7 cellular contexts compared by ENCODE assay signal in genomic region chr7:149355035-149355389, GRCh38.
DNase-seq lines count a peak whose midpoint lies in the region; ATAC-seq and TF ChIP-seq lines count a peak whose summit lies in the region.
"Not testable (repeated sequence)": the region's sequence is repeated elsewhere in the genome, so short reads cannot be mapped to it uniquely, and the experiment has no call there.

No MANE protein-coding gene starts in this region.

- not testable (repeated sequence) for H3K4ac ChIP-seq in H9 (ENCODE audit: low read depth, low read length)

- not testable (repeated sequence) for H3K79me1 ChIP-seq in H9 (ENCODE audit: insufficient read depth, low read depth, low read length, poor library complexity, severe bottlenecking)

- H3K27ac ChIP-seq in C4-2B (0 out of 2 replicates have a peak overlapping the region, but pooled peaks have one; percentile 1), PC-9 (peak overlapping the region; percentile 58)
- not testable (repeated sequence) for H3K27ac ChIP-seq in H9 (ENCODE audit: insufficient read length, low read depth, low read length)

- H3K9me3 Mint-ChIP-seq in H9 (peaks cover 12 to 14% of the 10 kb centered on the region in 2 experiments), WTC11 (peaks cover 30% of the 10 kb centered on the region)
- H3K9me3 Mint-ChIP-seq in HFFc6, type B pancreatic cell: not testable (repeated sequence)

- intact Hi-C loops in PC-9 (cut with micrococcal nuclease; ENCODE audit: unreplicated experiment), result loop anchor here (1.0 to 5.0 kb wide), 7 partner anchors 14 to 208 kb away; partner anchors contain the start of genes ZNF398, ZNF746 and ZNF783

- H3K4me3 Mint-ChIP-seq in H9, result peak overlapping the region in 1 of 2 experiments; percentile 79; a peak in 1 of 5 replicates
- H3K4me3 Mint-ChIP-seq in HFFc6, type B pancreatic cell: not testable (repeated sequence)
- peak overlapping the region; percentile 72 for H3K4me3 Mint-ChIP-seq in WTC11

- H3K23ac ChIP-seq in H9 (ENCODE audit: insufficient read length, low read depth, low read length), result not testable (repeated sequence)

- H3K4me3 ChIP-seq in PC-9 (peak overlapping the region; percentile 23; the same call in 1 of the 2 replicates), iPS-15b (ENCODE audit: low read depth, low read length) (peak overlapping the region; percentile 62)

- H3F3A ChIP-seq in PC-9 (ENCODE audit: insufficient read depth, low read depth), result peaks cover 27% of the 10 kb centered on the region

- ATAC-seq in WTC11, result not testable (repeated sequence)

- DNase-seq in H9; WTC11 (ENCODE audit: low spot score); type B pancreatic cell (ENCODE audit: extremely low spot score, unreplicated experiment): not testable (repeated sequence)
- DNase-seq in HFFc6 (peak; percentile 3), PC-9 (peak in 1 of 2 experiments; percentile 58)

- not testable (repeated sequence) for TF ChIP-seq CTCF in C4-2B (conservative IDR thresholded peaks at IDR 0.05); H9 (conservative IDR thresholded peaks at IDR 0.05); HFFc6 (IDR thresholded peaks at IDR 0.05); PC-9 (conservative IDR thresholded peaks at IDR 0.05); WTC11 (IDR thresholded peaks at IDR 0.05); type B pancreatic cell (conservative IDR thresholded peaks at IDR 0.05)

- POLR2A ChIA-PET in PC-9 (lab: Charles Lee; ENCODE audit: unreplicated experiment) (interaction anchor here (0.6 to 1.0 kb wide), 3 partner anchors 45 to 227 kb away, joined by 4 to 20 read pairs (median 12); no protein-coding TSS in a partner anchor), WTC11 (lab: Charles Lee) (interaction anchor here (1.3 kb wide), 1 partner anchor 93 kb away, joined by 3 read pairs; the partner anchor contains the start of gene ZNF783)

- peaks cover 4 to 12% of the 10 kb centered on the region in 2 experiments; a peak in 2 of 4 replicates for H3K4me1 Mint-ChIP-seq in H9
- H3K4me1 Mint-ChIP-seq in HFFc6 (ENCODE audit: low read depth); type B pancreatic cell (ENCODE audit: unreplicated experiment): not testable (repeated sequence)
- H3K4me1 Mint-ChIP-seq in WTC11, result peaks cover 15% of the 10 kb centered on the region

- not testable (repeated sequence) for H4K8ac ChIP-seq in H9 (replicated peaks; ENCODE audit: insufficient read length, low read depth, low read length)

- peak overlapping the region in 1 of 3 experiments; percentile 76; a peak in 2 of 7 replicates for H3K27ac Mint-ChIP-seq in H9
- not testable (repeated sequence) for H3K27ac Mint-ChIP-seq in HFFc6
- H3K27ac Mint-ChIP-seq in WTC11, result peak overlapping the region; percentile 91
- H3K27ac Mint-ChIP-seq in type B pancreatic cell, result peak overlapping the region; percentile 73

- CTCF ChIA-PET in PC-9 (lab: Charles Lee) (interaction anchor here (2.3 kb wide), 1 partner anchor 45 kb away, joined by 15 read pairs; no protein-coding TSS in a partner anchor), WTC11 (lab: Charles Lee) (interaction anchor here (0.7 to 4.2 kb wide), 16 partner anchors 13 to 209 kb away, joined by 3 to 27 read pairs (median 5); partner anchors contain the start of gene ZNF783)

- not testable (repeated sequence) for H4K5ac ChIP-seq in H9 (ENCODE audit: insufficient read length, low read depth, low read length)

- not testable (repeated sequence) for H2AK5ac ChIP-seq in H9 (ENCODE audit: insufficient read length, low read length)

- H3K23me2 ChIP-seq in H9 (ENCODE audit: insufficient read length, low read depth, low read length, poor library complexity, severe bottlenecking), result not testable (repeated sequence)

- H2BK20ac ChIP-seq in H9 (ENCODE audit: low read depth, low read length, poor library complexity, severe bottlenecking), result not testable (repeated sequence)

- BruUV-seq in PC-9 (replicated peaks; lab: Mats Ljungman, UMichigan), result not testable (repeated sequence)

- not testable (repeated sequence) for H3K27me3 Mint-ChIP-seq in H9 (ENCODE audit: low read depth); HFFc6 (ENCODE audit: insufficient read depth); WTC11 (ENCODE audit: low read depth); type B pancreatic cell

- not testable (repeated sequence) for H2BK15ac ChIP-seq in H9 (ENCODE audit: low read depth, low read length)

- H3K79me2 ChIP-seq in H9 (ENCODE audit: insufficient read depth, low read length); PC-9 (ENCODE audit: low read depth): not testable (repeated sequence)

- not testable (repeated sequence) for H2BK12ac ChIP-seq in H9 (ENCODE audit: insufficient read length, low read depth, low read length)

- no CpG with 5 or more reads among the region's 11 CpGs for WGBS in H9 (ENCODE audit: extremely low coverage, insufficient read length, low lambda C conversion rate)

- not testable (repeated sequence) for H3K56ac ChIP-seq in H9 (ENCODE audit: insufficient read length, low read depth, low read length)

- H3K9me2 ChIP-seq in PC-9 (ENCODE audit: insufficient read depth), result not testable (repeated sequence)

- H3K9ac ChIP-seq in H9 (ENCODE audit: extremely low read depth, insufficient read length, low read length); iPS-15b (ENCODE audit: low read depth, low read length): not testable (repeated sequence)

- H3K36me3 ChIP-seq in PC-9 (ENCODE audit: low read depth); iPS-15b (ENCODE audit: control insufficient read depth, insufficient read depth, low read length): not testable (repeated sequence)

- not testable (repeated sequence) for H2BK5ac ChIP-seq in H9 (ENCODE audit: insufficient read length, low read length)

- H3K4me1 ChIP-seq in H9 (ENCODE audit: insufficient read depth, low read length); iPS-15b (ENCODE audit: control insufficient read depth, insufficient read depth, low read length): not testable (repeated sequence)
- H3K4me1 ChIP-seq in PC-9 (replicated peaks; ENCODE audit: insufficient read depth), result peaks cover 23% of the 10 kb centered on the region

- not testable (repeated sequence) for H4K91ac ChIP-seq in H9 (ENCODE audit: insufficient read length, low read depth, low read length)

- H3K9me3 ChIP-seq in H9 (ENCODE audit: control insufficient read depth, low read depth, low read length); PC-9 (ENCODE audit: insufficient read depth, low read depth); iPS-15b (ENCODE audit: control insufficient read depth, insufficient read depth, low read length): not testable (repeated sequence)

- peak overlapping the region; percentile 23 for H3K4me2 ChIP-seq in H9 (ENCODE audit: insufficient read depth, insufficient read length, low read length)
- H3K4me2 ChIP-seq in PC-9, result peak overlapping the region; percentile 70

- H4K20me1 ChIP-seq in H9 (ENCODE audit: control insufficient read depth, insufficient read depth, insufficient read length); PC-9 (ENCODE audit: insufficient read depth): not testable (repeated sequence)

- not testable (repeated sequence) for H2BK120ac ChIP-seq in H9 (ENCODE audit: low read depth, low read length, poor library complexity, severe bottlenecking)

- not testable (repeated sequence) for H3K36me3 Mint-ChIP-seq in H9 (ENCODE audit: insufficient read depth in 1 of 3, low read depth in 3 of 3); HFFc6 (ENCODE audit: low read depth); WTC11; type B pancreatic cell

- H3K27me3 ChIP-seq in H9 (ENCODE audit: insufficient read depth, low read length); PC-9 (ENCODE audit: insufficient read depth, low read depth); iPS-15b (ENCODE audit: control insufficient read depth, insufficient read depth, low read length): not testable (repeated sequence)

- H2AFZ ChIP-seq in H9 (ENCODE audit: low read length), result not testable (repeated sequence)
- H2AFZ ChIP-seq in PC-9, result 0 out of 2 replicates have a peak overlapping the region, but pooled peaks have one; percentile 4

- H3K14ac ChIP-seq in H9 (ENCODE audit: insufficient read depth, low read length), result not testable (repeated sequence)

- H3K18ac ChIP-seq in H9 (ENCODE audit: insufficient read length, low read depth, low read length), result not testable (repeated sequence)

- H3T11ph ChIP-seq in H9 (ENCODE audit: low read length), result not testable (repeated sequence)
